13 cellular contexts compared by ENCODE assay signal in the genomic region with DNA sequence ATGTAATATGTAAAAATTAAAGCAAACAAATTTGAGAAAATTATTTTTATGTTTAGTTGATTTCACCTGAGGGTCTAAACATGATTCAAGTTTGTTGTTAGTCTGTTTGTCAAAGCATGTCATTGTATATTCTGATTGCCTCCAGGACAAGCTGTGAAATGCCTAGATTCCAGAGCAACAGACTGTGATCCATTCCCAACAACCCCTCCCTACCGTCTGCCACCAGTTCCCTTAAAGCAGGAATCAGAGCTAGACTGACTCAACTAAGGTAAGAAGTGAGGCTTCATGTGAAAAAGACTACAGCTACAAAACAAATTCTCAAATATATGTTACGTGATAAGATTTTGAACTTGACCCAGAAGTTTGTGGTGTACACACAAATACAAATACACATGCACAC.
DNase-seq lines count a peak whose midpoint lies in the region; ATAC-seq and TF ChIP-seq lines count a peak whose summit lies in the region.
"Had no signal": no experiment of that assay in that cellular context is flagged by ENCODE, and none has a peak within 500 bp of the region (broad histone marks: within the 10 kb centered on the region; RNA-seq: fewer than 3 reads in every experiment).

No MANE protein-coding gene starts in this region.

- no peak overlapping the region for H3K27ac ChIP-seq in mesendoderm (ENCODE audit: low read depth, low read length)

- H3K23ac ChIP-seq in mesendoderm (ENCODE audit: low read length): no peak overlapping the region

- H3K18ac ChIP-seq in mesendoderm (ENCODE audit: low read length): no peak overlapping the region

- no peaks in the 10 kb centered on the region for H3K27me3 Mint-ChIP-seq in T-cell
- H3K27me3 Mint-ChIP-seq: IgD-negative memory B cell had no signal

- H4K8ac ChIP-seq in mesendoderm (ENCODE audit: low read depth, low read length): no peak overlapping the region

- no peak for TF ChIP-seq CTCF in epithelial cell of esophagus (IDR thresholded peaks at IDR 0.05; ENCODE audit: insufficient read depth, low read depth, low read length, missing control alignments)

- no peaks in the 10 kb centered on the region for H3K4me1 ChIP-seq in mesendoderm (ENCODE audit: control insufficient read depth, low read depth, low read length)

- ATAC-seq in T-cell (replicated peaks in 1 of 4): no peak
- ATAC-seq in GM21515 (IDR thresholded peaks at IDR 0.05; ENCODE audit: unreplicated experiment): no peak
- ATAC-seq: CD8-positive, alpha-beta T cell had no signal

- no CpG with 5 or more reads among the region's 2 CpGs for WGBS in mesendoderm (ENCODE audit: extremely low coverage, insufficient coverage, low lambda C conversion rate)

- no peaks in the 10 kb centered on the region for H3K36me3 Mint-ChIP-seq in T-cell
- H3K36me3 Mint-ChIP-seq: CD14-positive monocyte; CD8-positive, alpha-beta T cell; IgD-negative memory B cell had no signal

- no peak overlapping the region for H3K4ac ChIP-seq in mesendoderm (ENCODE audit: low read depth, low read length)

- H3K4me2 ChIP-seq in mesendoderm (ENCODE audit: low read length): no peak overlapping the region

- H2BK15ac ChIP-seq in mesendoderm (replicated peaks; ENCODE audit: low read depth): no peak overlapping the region

- CTCF ChIA-PET in T-cell (lab: Charles Lee): no interaction called here

- H3K9me3 Mint-ChIP-seq in T-cell: no peaks in the 10 kb centered on the region
- H3K9me3 Mint-ChIP-seq: CD8-positive, alpha-beta T cell; H9; IgD-negative memory B cell had no signal

- no peaks in the 10 kb centered on the region for H3K27me3 ChIP-seq in mesendoderm (ENCODE audit: insufficient read depth, low read length, poor library complexity)

- H2AK5ac ChIP-seq in mesendoderm (ENCODE audit: low read length): no peak overlapping the region

- POLR2A ChIA-PET in T-cell (lab: Charles Lee): no interaction called here

- H2BK120ac ChIP-seq in mesendoderm (ENCODE audit: low read depth, low read length): no peak overlapping the region

- no peak overlapping the region for H3K4me3 Mint-ChIP-seq in T-cell
- H3K4me3 Mint-ChIP-seq: CD14-positive monocyte; CD8-positive, alpha-beta T cell; H9; IgD-negative memory B cell had no signal

- H3K4me3 ChIP-seq in epithelial cell of esophagus (ENCODE audit: low read length) (no peak overlapping the region), mesendoderm (ENCODE audit: low read length) (no peak overlapping the region)

- H3K36me3 ChIP-seq in mesendoderm (ENCODE audit: control insufficient read depth, insufficient read depth, low read length): no peaks in the 10 kb centered on the region

- peak; percentile 7 for DNase-seq in ELF-1 (ENCODE audit: low read depth, low spot score)
- DNase-seq in NCI-H1694 (lab: John Stamatoyannopoulos, UW): peak; percentile 48
- DNase-seq in epithelial cell of esophagus (ENCODE audit: low read depth): peak; percentile 27
- DNase-seq in mesendoderm: peak; percentile 89
- no peak for DNase-seq in NCI-H2081 treated with DMSO at 0.1 percent for 48 hours (lab: John Stamatoyannopoulos, UW)
- no peak for DNase-seq in T-cell
- DNase-seq: CD8-positive, alpha-beta T cell; COR-L47; GOT3; H9 had no signal

- no peaks in the 10 kb centered on the region for H3K79me1 ChIP-seq in mesendoderm (ENCODE audit: low read length)

- H3K56ac ChIP-seq in mesendoderm (ENCODE audit: low read length): no peak overlapping the region

- no peaks in the 10 kb centered on the region for H3K79me2 ChIP-seq in mesendoderm (ENCODE audit: control insufficient read depth, insufficient read depth, low read length)

- H2BK5ac ChIP-seq in mesendoderm (ENCODE audit: low read length): no peak overlapping the region

- H3K27ac Mint-ChIP-seq in T-cell: no peak overlapping the region
- H3K27ac Mint-ChIP-seq: CD14-positive monocyte; CD8-positive, alpha-beta T cell; H9; IgD-negative memory B cell had no signal

- no peak overlapping the region for H3K9ac ChIP-seq in mesendoderm (ENCODE audit: low read length)

- H4K5ac ChIP-seq in mesendoderm (ENCODE audit: low read length): no peak overlapping the region

- no peaks in the 10 kb centered on the region for H3K4me1 Mint-ChIP-seq in T-cell
- H3K4me1 Mint-ChIP-seq: CD14-positive monocyte, H9, IgD-negative memory B cell had no signal

Comparison
In these comparisons a context has a peak if more than half of its experiments do, and no peak if none do; other contexts are left out.
1. DNase-seq: peak in ELF-1 (single experiment), NCI-H1694 (single experiment), epithelial cell of esophagus (single experiment) and mesendoderm (single experiment); none in NCI-H2081 treated with DMSO at 0.1 percent for 48 hours (single experiment) and T-cell (0 of 34).